8 cellular contexts compared by ENCODE assay signal in the genomic region with DNA sequence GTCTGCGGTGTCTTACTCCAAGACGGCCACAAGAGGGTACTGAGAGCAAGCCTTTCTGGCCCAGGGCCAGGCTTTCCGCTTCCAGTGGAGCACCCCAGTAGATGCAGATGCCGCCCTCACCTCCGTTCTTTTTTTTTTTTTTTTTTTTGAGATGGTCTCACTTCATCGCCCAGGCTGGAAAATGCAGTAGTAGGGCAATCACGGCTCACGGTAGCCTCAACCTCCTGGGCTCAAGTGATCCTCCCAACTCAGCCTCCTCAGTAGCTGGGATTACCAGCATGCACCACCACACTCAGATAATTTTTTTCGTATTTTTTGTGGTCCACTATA. TPM values are rescaled to one million over a fixed set of nuclear protein-coding genes. Genes with fewer than 3 reads are reported as not detected.
DNase-seq lines count a peak whose midpoint lies in the region; ATAC-seq and TF ChIP-seq lines count a peak whose summit lies in the region.

No MANE protein-coding gene starts in this region.

- TF ChIP-seq CTCF in AG04450 (IDR thresholded peaks at IDR 0.05; ENCODE audit: low read depth, low read length), result peak; percentile 84
- peak; percentile 84 for TF ChIP-seq CTCF in fibroblast of villous mesenchyme (IDR thresholded peaks at IDR 0.05; ENCODE audit: insufficient read depth, low read depth, low read length)
- peak; percentile 70 for TF ChIP-seq CTCF in thoracic aorta (IDR thresholded peaks at IDR 0.05)

- CTCF ChIA-PET in AG04450 (lab: Charles Lee), result interaction anchor here (0.6 to 5.0 kb wide), 6 partner anchors 26 to 438 kb away, joined by 3 to 63 read pairs (median 5); no protein-coding TSS in a partner anchor

- no peaks in the 10 kb centered on the region for H3K36me3 ChIP-seq in thoracic aorta

- peak; percentile 47 for ATAC-seq in GM19025 (IDR thresholded peaks at IDR 0.05; ENCODE audit: low read depth, unreplicated experiment)
- no peak for ATAC-seq in thoracic aorta (ENCODE audit: insufficient number of reproducible peaks, low FRiP score, low read depth)

- H3K4me1 ChIP-seq in thoracic aorta (ENCODE audit: control insufficient read depth in 1 of 2, low read depth in 2 of 2), result peaks cover 0 to 7% of the 10 kb centered on the region in 2 donors

- peak; percentile 48 for DNase-seq in AG04450 (ENCODE audit: low read depth, low spot score)
- DNase-seq in M059J (ENCODE audit: low read depth), result peak; percentile 67
- peak; percentile 89 for DNase-seq in RPMI8226
- DNase-seq in activated T-helper 1 cell treated with anti-CD3 and anti-CD28 coated beads, Interleukin-2, amount 50 U/mL, for 16 hours (ENCODE audit: low read depth in 1 of 2, low spot score in 1 of 2), result peak; percentile 49 to 57
- peak; percentile 84 for DNase-seq in fibroblast of villous mesenchyme (ENCODE audit: low read depth)
- DNase-seq in occipital lobe (lab: John Stamatoyannopoulos, UW), result peak; percentile 23
- DNase-seq in thoracic aorta (ENCODE audit: low spot score), result no peak

- H3K4me3 ChIP-seq in AG04450 (ENCODE audit: low read depth, low read length), result no peak overlapping the region
- no peak overlapping the region for H3K4me3 ChIP-seq in fibroblast of villous mesenchyme (ENCODE audit: low read depth, low read length)
- no peak overlapping the region for H3K4me3 ChIP-seq in thoracic aorta

- H3K27me3 ChIP-seq in AG04450 (ENCODE audit: control insufficient read depth, insufficient read depth, low read length), result peaks cover 11% of the 10 kb centered on the region
- H3K27me3 ChIP-seq in thoracic aorta (replicated peaks; ENCODE audit: insufficient read depth), result no peaks in the 10 kb centered on the region

- POLR2A ChIA-PET in AG04450 (lab: Yijun Ruan, JAX), result interaction anchor here (0.7 kb wide), 1 partner anchor 214 kb away, joined by 10 read pairs; no protein-coding TSS in a partner anchor

- H3K27ac ChIP-seq in AG04450 (ENCODE audit: low read depth, low read length), result no peak overlapping the region
- H3K27ac ChIP-seq in thoracic aorta, result no peak overlapping the region

- H3K9me3 ChIP-seq in AG04450 (ENCODE audit: control insufficient read depth, insufficient read depth, low read length), result no peaks in the 10 kb centered on the region; the same call in 1 of the 2 replicates
- H3K9me3 ChIP-seq in thoracic aorta, result no peaks in the 10 kb centered on the region

RNA-seq across cellular contexts. Expression of gene LBHD2, which starts 5.6 kb away (rescaled TPM):
- polyA plus RNA-seq in AG04450 (2011; rRNA removed), result not detected in 2 replicates
- not detected in 2 replicates for polyA minus RNA-seq in AG04450 (2011; rRNA and poly(A)+ RNA removed)
- not detected in 2 replicates for total RNA-seq in M059J (2014; rRNA removed; shearing (Covaris generic))
- total RNA-seq in fibroblast of villous mesenchyme, result not detected in 2 replicates
- not detected for total RNA-seq in occipital lobe
- not detected for total RNA-seq in thoracic aorta

RNA-seq across cellular contexts. Expression of gene EXOC3L4, which starts 16.1 kb away (rescaled TPM):
- not detected in 2 replicates for polyA plus RNA-seq in AG04450 (2011; rRNA removed)
- polyA minus RNA-seq in AG04450 (2011; rRNA and poly(A)+ RNA removed), result 0.37 TPM in 1 of 2 replicates, not detected in the other
- not detected in 2 replicates for total RNA-seq in M059J (2014; rRNA removed; shearing (Covaris generic))
- total RNA-seq in fibroblast of villous mesenchyme, result under 0.01 TPM in 1 of 2 replicates, not detected in the other
- 1.1 TPM for total RNA-seq in occipital lobe
- not detected for total RNA-seq in thoracic aorta

RNA-seq across cellular contexts. Expression of gene CDC42BPB, which starts 21.0 kb away (rescaled TPM):
- 57.0 and 66.8 TPM in 2 replicates for polyA plus RNA-seq in AG04450 (2011; rRNA removed)
- 109 and 133 TPM in 2 replicates for polyA minus RNA-seq in AG04450 (2011; rRNA and poly(A)+ RNA removed)
- total RNA-seq in M059J (2014; rRNA removed; shearing (Covaris generic)), result 20.1 and 26.9 TPM in 2 replicates
- total RNA-seq in fibroblast of villous mesenchyme, result 104 and 122 TPM in 2 replicates
- total RNA-seq in occipital lobe, result 76.4 TPM
- total RNA-seq in thoracic aorta, result 100 to 1,000 TPM; 121 to 133 TPM

RNA-seq across cellular contexts. Expression of gene TNFAIP2, which starts 44.9 kb away (rescaled TPM):
- 15.3 and 20.2 TPM in 2 replicates for polyA plus RNA-seq in AG04450 (2011; rRNA removed)
- 14.6 and 24.9 TPM in 2 replicates for polyA minus RNA-seq in AG04450 (2011; rRNA and poly(A)+ RNA removed)
- 89.3 and 135 TPM in 2 replicates for total RNA-seq in M059J (2014; rRNA removed; shearing (Covaris generic))
- 122 and 240 TPM in 2 replicates for total RNA-seq in fibroblast of villous mesenchyme
- total RNA-seq in occipital lobe, result 18.2 TPM
- 100 to 1,000 TPM; 135 to 228 TPM for total RNA-seq in thoracic aorta
